In genomic region chr2:230847883-230848388, GRCh38 we compare ENCODE assay signal across 1 cellular context.
A peak's percentile ranks its signal among the peaks of the same experiment; 100 is the strongest.
TF ChIP-seq lines count a peak whose summit lies in the region.

No MANE protein-coding gene starts in this region.

TF ChIP-seq in HepG2, 621 proteins besides CTCF, POLR2A, EP300 and RAD21 (continued from another document):
- TF ChIP-seq PHB2 (IDR thresholded peaks at IDR 0.05; ENCODE audit: partially characterized antibody) (no peak), ZFP82 (CRISPR knock-in tag; IDR thresholded peaks at IDR 0.05; ENCODE audit: borderline replicate concordance) (peak; percentile 55; the same call in 1 of the 2 replicates), HINFP (CRISPR knock-in tag; IDR thresholded peaks at IDR 0.05; ENCODE audit: low read depth) (peak; percentile 93), SMC3 (IDR thresholded peaks at IDR 0.05; ENCODE audit: low read length) (peak; percentile 36; the same call in 1 of the 2 replicates), RNF2 (conservative IDR thresholded peaks at IDR 0.05; ENCODE audit: low read depth) (peak; percentile 61; the same call in 1 of the 2 replicates), ZMAT3 (CRISPR knock-in tag; conservative IDR thresholded peaks at IDR 0.05) (0 out of 2 replicates have a peak, but pooled peaks have one; percentile 28), ZBTB39 (CRISPR knock-in tag; IDR thresholded peaks at IDR 0.05) (no peak), FUBP1 (CRISPR knock-in tag; IDR thresholded peaks at IDR 0.05; ENCODE audit: borderline replicate concordance) (no peak), ARHGAP35 (CRISPR knock-in tag; IDR thresholded peaks at IDR 0.05; ENCODE audit: borderline replicate concordance) (0 out of 2 replicates have a peak, but pooled peaks have one; percentile 50), RORA (CRISPR knock-in tag; IDR thresholded peaks at IDR 0.05) (no peak)
